8 cellular contexts compared by ENCODE assay signal in the genomic region with DNA sequence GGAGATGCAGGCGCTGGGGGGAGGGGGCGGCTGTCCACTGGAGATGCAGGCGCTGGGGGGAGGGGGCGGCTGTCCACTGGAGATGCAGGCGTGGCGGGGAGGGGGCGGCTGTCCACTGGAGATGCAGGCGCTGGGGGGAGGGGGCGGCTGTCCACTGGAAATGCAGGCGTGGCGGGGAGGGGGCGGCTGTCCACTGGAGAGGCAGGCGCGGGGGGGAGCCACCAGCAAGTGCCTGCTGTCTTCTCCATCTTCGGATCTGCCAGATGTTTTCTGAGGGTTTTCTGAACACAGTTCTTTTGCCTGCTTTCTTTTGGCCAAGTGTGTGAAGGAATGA. TPM values are rescaled to one million over a fixed set of nuclear protein-coding genes. Genes with fewer than 3 reads are reported as not detected.
DNase-seq lines count a peak whose midpoint lies in the region; FAIRE-seq and TF ChIP-seq lines count a peak whose summit lies in the region.
"Not testable (repeated sequence)": the region's sequence is repeated elsewhere in the genome, so short reads cannot be mapped to it uniquely, and the experiment has no call there.
"Had no signal": no experiment of that assay in that cellular context is flagged by ENCODE, and none has a peak within 500 bp of the region (broad histone marks: within the 10 kb centered on the region; RNA-seq: fewer than 3 reads in every experiment).

No MANE protein-coding gene starts in this region.

- not testable (repeated sequence) for DNase-seq in GM23248; SJSA1 (ENCODE audit: low read depth in 1 of 2, low spot score in 2 of 2); cardiac fibroblast (ENCODE audit: low read depth in 2 of 2); fibroblast of villous mesenchyme (ENCODE audit: low read depth); keratinocyte (ENCODE audit: low read depth, low spot score); osteoblast (ENCODE audit: insufficient read length, low spot score, missing footprints); spleen

- not testable (repeated sequence) for FAIRE-seq in keratinocyte (lab: Jason Lieb, UNC)

- H3K9me1 ChIP-seq in keratinocyte (ENCODE audit: control insufficient read depth, extremely low read depth, insufficient read depth, low read length), result not testable (repeated sequence)

- peaks cover 46% of the 10 kb centered on the region for H3K4me1 ChIP-seq in GM23248 (ENCODE audit: insufficient read depth)
- H3K4me1 ChIP-seq in SJSA1 (replicated peaks), result peaks cover 45% of the 10 kb centered on the region
- H3K4me1 ChIP-seq in keratinocyte (ENCODE audit: control insufficient read depth, extremely low read depth, insufficient read depth, low read length), result peaks cover 29% of the 10 kb centered on the region
- peaks cover 52% of the 10 kb centered on the region for H3K4me1 ChIP-seq in osteoblast (ENCODE audit: insufficient read depth, low read length)
- H3K4me1 ChIP-seq in spleen, result peaks cover 0 to 66% (median 26%) of the 10 kb centered on the region in 6 donors

- TF ChIP-seq CTCF in cardiac fibroblast (IDR thresholded peaks at IDR 0.05; ENCODE audit: low read depth, low read length); fibroblast of villous mesenchyme (IDR thresholded peaks at IDR 0.05; ENCODE audit: insufficient read depth, low read depth, low read length); keratinocyte (optimal IDR thresholded peaks at IDR 0.05 in 1 of 3, IDR thresholded peaks at IDR 0.05 in 1 of 3, conservative IDR thresholded peaks at IDR 0.05 in 1 of 3; ENCODE audit: extremely low read depth in 1 of 3, insufficient read depth in 2 of 3, low read length in 3 of 3); osteoblast (IDR thresholded peaks at IDR 0.05; ENCODE audit: extremely low read depth, low read depth, low read length); spleen (IDR thresholded peaks at IDR 0.05 in 8 of 11, conservative IDR thresholded peaks at IDR 0.05 in 3 of 11): not testable (repeated sequence)

- dilution Hi-C loops in keratinocyte (cut with MboI; ENCODE audit: extremely low pct_ligation_motif_present, low sequenced_read_pairs), result not testable (repeated sequence)

- H3K9me3 ChIP-seq in GM23248 (ENCODE audit: low read depth); SJSA1 (replicated peaks); keratinocyte (ENCODE audit: control insufficient read depth, low read depth, low read length); osteoblast (ENCODE audit: low read depth, low read length); spleen: not testable (repeated sequence)

- in situ Hi-C loops in GM23248 (cut with MboI), result not testable (repeated sequence)

- H3K4me3 ChIP-seq in GM23248 (peak overlapping the region; percentile 73), SJSA1 (peak overlapping the region; percentile 24), cardiac fibroblast (replicated peaks in 1 of 2; ENCODE audit: low read depth in 2 of 2, low read length in 2 of 2) (peak overlapping the region; percentile 35 to 90), fibroblast of villous mesenchyme (ENCODE audit: low read depth, low read length) (peak overlapping the region; percentile 80), keratinocyte (ENCODE audit: control insufficient read depth in 2 of 3, extremely low read depth in 1 of 3, insufficient read depth in 2 of 3, low read depth in 1 of 3, low read length in 3 of 3) (peak overlapping the region in 2 of 3 experiments; percentile 13 to 44), osteoblast (ENCODE audit: insufficient read depth, low read length) (peak overlapping the region; percentile 73), spleen (peak overlapping the region in 1 of 8 donors; percentile 34)

- H2AFZ ChIP-seq in GM23248; keratinocyte (ENCODE audit: control insufficient read depth, low read length); osteoblast (ENCODE audit: low read length): not testable (repeated sequence)

- H3K4me2 ChIP-seq in GM23248 (ENCODE audit: unreplicated experiment), result peak overlapping the region; percentile 79
- peak overlapping the region; percentile 70 for H3K4me2 ChIP-seq in keratinocyte (ENCODE audit: control insufficient read depth, extremely low read depth, insufficient read depth, low read depth, low read length)
- H3K4me2 ChIP-seq in osteoblast (ENCODE audit: insufficient read depth, low read length), result peak overlapping the region; percentile 81

- not testable (repeated sequence) for H3K27me3 ChIP-seq in GM23248 (replicated peaks; ENCODE audit: insufficient read depth); SJSA1 (replicated peaks); keratinocyte (ENCODE audit: control insufficient read depth, extremely low read depth, insufficient read depth, low read length); osteoblast (ENCODE audit: insufficient read depth, low read length)
- H3K27me3 ChIP-seq in spleen (replicated peaks in 1 of 7), result peaks cover 0 to 39% (median 18%) of the 10 kb centered on the region in 7 donors

- not testable (repeated sequence) for H3K9me2 ChIP-seq in GM23248 (ENCODE audit: insufficient read depth)

- not testable (repeated sequence) for TF ChIP-seq POLR2A in spleen (IDR thresholded peaks at IDR 0.05)

- peak overlapping the region; percentile 79 for H3K27ac ChIP-seq in GM23248
- H3K27ac ChIP-seq in SJSA1; keratinocyte (ENCODE audit: control insufficient read depth, insufficient read depth, low read length): not testable (repeated sequence)
- peak overlapping the region; percentile 76 for H3K27ac ChIP-seq in osteoblast (ENCODE audit: low read depth, low read length)
- peak overlapping the region in 6 of 8 donors; percentile 10 to 64 (median 54) for H3K27ac ChIP-seq in spleen

- 4 to 9% methylated on average over 4 to 12 of the region's 15 CpGs for WGBS in GM23248 (ENCODE audit: low coverage in 1 of 2, low lambda C conversion rate in 2 of 2, missing lambda C conversion rate in 2 of 2), 2 experiments
- 77 to 89% (median 81%) methylated on average over 5 to 14 of the region's 15 CpGs for WGBS in spleen, 5 donors

- not testable (repeated sequence) for H3K36me3 ChIP-seq in GM23248 (ENCODE audit: low read depth); keratinocyte (ENCODE audit: control insufficient read depth in 2 of 2, extremely low read depth in 1 of 2, insufficient read depth in 2 of 2, low read length in 2 of 2); spleen
- peaks cover 52% of the 10 kb centered on the region for H3K36me3 ChIP-seq in SJSA1
- peaks cover 24% of the 10 kb centered on the region for H3K36me3 ChIP-seq in osteoblast (ENCODE audit: insufficient read depth, low read length)

- H4K20me1 ChIP-seq in GM23248 (ENCODE audit: insufficient read depth) (peaks cover 18% of the 10 kb centered on the region; the same call in 1 of the 2 replicates), osteoblast (ENCODE audit: insufficient read depth, low read length) (peaks cover 58% of the 10 kb centered on the region)
- H4K20me1 ChIP-seq in keratinocyte (ENCODE audit: control insufficient read depth, extremely low read depth, insufficient read depth, low read length), result not testable (repeated sequence)

- intact Hi-C loops in spleen (cut with DNase I; ENCODE audit: low total_unique reads), result loop anchor here (10.0 kb wide), 1 partner anchor 190 kb away; no protein-coding TSS in a partner anchor

- H3K79me2 ChIP-seq in GM23248 (ENCODE audit: insufficient read depth) (peaks cover 67% of the 10 kb centered on the region), osteoblast (ENCODE audit: insufficient read depth, low read length) (peaks cover 69% of the 10 kb centered on the region)
- H3K79me2 ChIP-seq in keratinocyte (ENCODE audit: control insufficient read depth, insufficient read depth, low read length), result not testable (repeated sequence)

- peak overlapping the region; percentile 77 for H3K9ac ChIP-seq in GM23248
- H3K9ac ChIP-seq in keratinocyte (ENCODE audit: control insufficient read depth, extremely low read depth, insufficient read depth, low read length), result not testable (repeated sequence)

- H3F3A ChIP-seq in GM23248 (ENCODE audit: insufficient read depth), result peaks cover 52% of the 10 kb centered on the region

RNA-seq across cellular contexts. Expression of gene COL5A1, which starts 2.7 kb away (rescaled TPM):
- 812 and 897 TPM in 2 replicates for total RNA-seq in GM23248 (2014; rRNA removed; shearing (Covaris generic))
- 206 and 211 TPM in 2 replicates for polyA plus RNA-seq in GM23248 (2016; fragmentation: Nextera tagmentation; extraction: Ambion mirVana)
- 148 and 165 TPM in 2 replicates for total RNA-seq in SJSA1 (2014; rRNA removed; shearing (Covaris generic))
- total RNA-seq in fibroblast of villous mesenchyme, result 295 and 502 TPM in 2 replicates
- polyA plus RNA-seq in keratinocyte, result 3.1 to 5.6 TPM (median 4.9 TPM) in 3 replicates
- 3.0 TPM for polyA plus RNA-seq in keratinocyte (2011; ENCODE audit: low read depth)
- 1.1 and 2.1 TPM in 2 replicates for polyA plus RNA-seq in keratinocyte (2011; cell fraction: cytosol; rRNA removed)
- polyA plus RNA-seq in keratinocyte (2011; cell fraction: nucleus; rRNA removed), result 22.0 and 30.3 TPM in 2 replicates
- 0.87 and 10.2 TPM in 2 replicates for polyA plus RNA-seq in keratinocyte (2012; ENCODE audit: low replicate concordance)
- polyA minus RNA-seq in keratinocyte, result 6.7 to 22.0 TPM (median 12.5 TPM) in 3 replicates
- 13.2 TPM for polyA minus RNA-seq in keratinocyte (2011; cell fraction: cytosol; rRNA and poly(A)+ RNA removed)
- 27.4 and 29.4 TPM in 2 replicates for polyA minus RNA-seq in keratinocyte (2011; cell fraction: nucleus; rRNA and poly(A)+ RNA removed)
- 571 and 801 TPM in 2 replicates for total RNA-seq in osteoblast
- total RNA-seq in spleen, result 10 to 100 TPM; 14.6 to 50.6 (median 28.9) TPM
- polyA plus RNA-seq in spleen, result 10 to 100 TPM in 1 of 3 donors, 1 to 10 TPM in 2; 2.6 to 12.2 (median 3.1) TPM
- total RNA-seq: B cell had no signal
